ENCODE assay signal across 12 cellular contexts in genomic region chr1:53295746-53296722, GRCh38. TPM values are rescaled to one million over a fixed set of nuclear protein-coding genes. Genes with fewer than 3 reads are reported as not detected.
DNase-seq lines count a peak whose midpoint lies in the region; ATAC-seq and TF ChIP-seq lines count a peak whose summit lies in the region.
"Had no signal": no experiment of that assay in that cellular context is flagged by ENCODE, and none has a peak within 500 bp of the region (broad histone marks: within the 10 kb centered on the region; RNA-seq: fewer than 3 reads in every experiment).

No MANE protein-coding gene starts in this region.

- H3K79me2 ChIP-seq in osteoblast (ENCODE audit: insufficient read depth, low read length): no peaks in the 10 kb centered on the region

- no peaks in the 10 kb centered on the region for H3K9me3 Mint-ChIP-seq in activated T-helper 17 cell treated with anti-CD3 and anti-CD28 coated beads, Interleukin-2, amount 50 U/mL, for 72 hours

- H3K36me3 Mint-ChIP-seq in activated T-helper 17 cell treated with anti-CD3 and anti-CD28 coated beads, Interleukin-2, amount 50 U/mL, for 72 hours (ENCODE audit: low read depth): peaks cover 7% of the 10 kb centered on the region

- no peaks in the 10 kb centered on the region for H3K27me3 Mint-ChIP-seq in activated T-helper 17 cell treated with anti-CD3 and anti-CD28 coated beads, Interleukin-2, amount 50 U/mL, for 72 hours

- H3K4me1 ChIP-seq in osteoblast (ENCODE audit: insufficient read depth, low read length): peaks cover 24% of the 10 kb centered on the region

- H3K4me1 Mint-ChIP-seq in activated T-helper 17 cell treated with anti-CD3 and anti-CD28 coated beads, Interleukin-2, amount 50 U/mL, for 72 hours: peaks cover 20% of the 10 kb centered on the region

- peak overlapping the region; percentile 28 for H3K4me3 Mint-ChIP-seq in activated T-helper 17 cell treated with anti-CD3 and anti-CD28 coated beads, Interleukin-2, amount 50 U/mL, for 72 hours

- H4K20me1 ChIP-seq in osteoblast (ENCODE audit: insufficient read depth, low read length): no peaks in the 10 kb centered on the region

- H3K9me3 ChIP-seq in osteoblast (ENCODE audit: low read depth, low read length): no peaks in the 10 kb centered on the region
- H3K9me3 ChIP-seq: adrenal gland had no signal

- H3K4me3 ChIP-seq in osteoblast (ENCODE audit: insufficient read depth, low read length): no peak overlapping the region
- H3K4me3 ChIP-seq: adrenal gland, lung, skin epidermis had no signal

- H2AFZ ChIP-seq in osteoblast (ENCODE audit: low read length): peak overlapping the region; percentile 29

- no peaks in the 10 kb centered on the region for H3K36me3 ChIP-seq in osteoblast (ENCODE audit: insufficient read depth, low read length)
- H3K36me3 ChIP-seq: adrenal gland had no signal

- ATAC-seq in HG02852 (IDR thresholded peaks at IDR 0.05; ENCODE audit: unreplicated experiment): peak; percentile 43
- ATAC-seq in activated T-helper 17 cell treated with anti-CD3 and anti-CD28 coated beads, Interleukin-2, amount 50 U/mL, for 72 hours (replicated peaks): peak; percentile 33

- H3K27ac ChIP-seq in osteoblast (ENCODE audit: low read depth, low read length): no peak overlapping the region
- H3K27ac ChIP-seq: adrenal gland had no signal

- no peaks in the 10 kb centered on the region for H3K27me3 ChIP-seq in osteoblast (ENCODE audit: insufficient read depth, low read length)
- H3K27me3 ChIP-seq: adrenal gland had no signal

- no peak overlapping the region for H3K4me2 ChIP-seq in osteoblast (ENCODE audit: insufficient read depth, low read length)

- peak overlapping the region; percentile 80 for H3K27ac Mint-ChIP-seq in activated T-helper 17 cell treated with anti-CD3 and anti-CD28 coated beads, Interleukin-2, amount 50 U/mL, for 72 hours

- DNase-seq in NCI-H1417 (lab: John Stamatoyannopoulos, UW) (peak; percentile 5 to 74 (median 30)), NCI-H1417 treated with DMSO at 0.1 percent for 48 hours (lab: John Stamatoyannopoulos, UW) (no peak), osteoblast (ENCODE audit: insufficient read length, low spot score, missing footprints) (no peak), H4 (ENCODE audit: low spot score) (no peak), NCI-H187 (lab: John Stamatoyannopoulos, UW) (no peak), MV-4-11 (lab: John Stamatoyannopoulos, UW) (no peak)
- DNase-seq: adrenal gland, NCI-H446 treated with DMSO at 0.1 percent for 48 hours had no signal

- no peak for TF ChIP-seq CTCF in osteoblast (IDR thresholded peaks at IDR 0.05; ENCODE audit: extremely low read depth, low read depth, low read length)

RNA-seq across cellular contexts. Expression of gene LRP8, which starts 31.8 kb away (rescaled TPM):
- 10 to 100 TPM; 36.0 to 68.1 TPM for total RNA-seq in activated T-helper 17 cell treated with anti-CD3 and anti-CD28 coated beads, Interleukin-2, amount 50 U/mL, for 72 hours
- 8.3 and 11.2 TPM in 2 replicates for total RNA-seq in osteoblast
- 53.0 and 61.1 TPM in 2 replicates for total RNA-seq in H4 (2014; rRNA removed; shearing (Covaris generic))

RNA-seq across cellular contexts. Expression of gene MAGOH, which starts 57.7 kb away (rescaled TPM):
- 10 to 100 TPM; 49.6 to 83.9 TPM for total RNA-seq in activated T-helper 17 cell treated with anti-CD3 and anti-CD28 coated beads, Interleukin-2, amount 50 U/mL, for 72 hours
- total RNA-seq in osteoblast: 15.6 and 22.8 TPM in 2 replicates
- total RNA-seq in H4 (2014; rRNA removed; shearing (Covaris generic)): 51.0 and 80.6 TPM in 2 replicates

Comparison
In these comparisons a context has a peak if more than half of its experiments do, and no peak if none do; other contexts are left out.
1. DNase-seq: peak in NCI-H1417 (3 of 3); none in NCI-H1417 treated with DMSO at 0.1 percent for 48 hours (single experiment), osteoblast (single experiment), H4 (single experiment), NCI-H187 (0 of 2) and MV-4-11 (single experiment).